11 cellular contexts compared by ENCODE assay signal in the genomic region with DNA sequence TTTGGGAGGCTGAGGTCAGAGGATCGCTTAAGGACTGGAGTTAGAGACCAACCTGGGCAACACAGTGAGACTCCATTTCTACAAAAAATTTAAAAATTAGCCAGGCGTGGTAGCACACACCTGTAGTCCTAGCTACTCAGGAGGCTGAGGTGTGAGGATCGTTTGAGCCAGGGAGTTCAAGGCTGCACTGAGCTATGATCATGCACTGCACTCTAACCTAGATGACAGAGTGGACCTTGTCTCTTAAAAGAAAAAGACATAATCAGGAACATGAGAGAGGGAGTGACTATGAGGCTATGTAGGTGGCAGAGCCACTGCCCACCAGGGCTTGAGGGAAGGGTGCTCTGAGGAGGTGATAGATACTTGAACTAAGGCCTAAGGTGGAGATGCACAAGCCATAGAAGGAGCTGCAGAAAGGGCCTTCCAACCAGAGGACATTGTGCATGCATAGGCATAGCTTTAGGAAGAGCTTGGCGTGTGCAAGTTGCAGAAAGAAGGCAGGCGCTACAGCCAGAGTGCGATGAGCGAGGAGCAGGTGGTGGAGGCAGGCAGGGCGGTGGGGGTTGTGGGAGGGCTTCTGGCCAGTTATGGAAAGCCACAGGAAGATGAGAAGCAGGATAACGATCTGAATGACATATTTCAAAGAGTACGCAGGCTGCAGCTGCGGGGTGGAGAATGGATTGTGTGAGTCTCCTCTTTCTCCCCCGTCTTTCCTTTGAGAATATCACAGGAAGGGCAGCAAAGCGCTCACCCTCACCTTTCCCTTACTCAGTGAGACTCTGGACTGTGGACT. TPM values are rescaled to one million over a fixed set of nuclear protein-coding genes. Genes with fewer than 3 reads are reported as not detected.
DNase-seq lines count a peak whose midpoint lies in the region; ATAC-seq and TF ChIP-seq lines count a peak whose summit lies in the region.
"Had no signal": no experiment of that assay in that cellular context is flagged by ENCODE, and none has a peak within 500 bp of the region (broad histone marks: within the 10 kb centered on the region; RNA-seq: fewer than 3 reads in every experiment).

No MANE protein-coding gene starts in this region.

- CTCF ChIA-PET in AG04450 (lab: Charles Lee), result interaction anchor here (0.6 to 7.5 kb wide), 12 partner anchors 9 to 596 kb away, joined by 3 to 339 read pairs (median 14); no protein-coding TSS in a partner anchor
- CTCF ChIA-PET in PC-9 (lab: Charles Lee), result interaction anchor here (0.6 to 5.0 kb wide), 5 partner anchors 8 to 595 kb away, joined by 4 to 43 read pairs (median 12); no protein-coding TSS in a partner anchor
- CTCF ChIA-PET in CD8-positive, alpha-beta memory T cell (lab: Charles Lee), result interaction anchor here (1.7 to 6.7 kb wide), 4 partner anchors 332 to 594 kb away, joined by 4 to 254 read pairs (median 22); no protein-coding TSS in a partner anchor

- POLR2A ChIA-PET in AG04450 (lab: Yijun Ruan, JAX) (interaction anchor here (0.8 kb wide), 1 partner anchor 657 kb away, joined by 3 read pairs; the partner anchor contains the start of gene UBE2N), PC-9 (lab: Charles Lee; ENCODE audit: unreplicated experiment) (interaction anchor here (0.5 kb wide), 1 partner anchor 530 kb away, joined by 3 read pairs; no protein-coding TSS in a partner anchor)
- POLR2A ChIA-PET in CD8-positive, alpha-beta memory T cell (lab: Charles Lee), result no interaction called here

- no peak overlapping the region for H3K27ac ChIP-seq in AG04450 (ENCODE audit: low read depth, low read length)
- H3K27ac ChIP-seq in PC-9, result peak overlapping the region; percentile 84
- no peak overlapping the region for H3K27ac ChIP-seq in fibroblast of lung (ENCODE audit: insufficient read depth, low read length)
- no peak overlapping the region for H3K27ac ChIP-seq in CD8-positive, alpha-beta memory T cell (ENCODE audit: low read depth, low read length)
- H3K27ac ChIP-seq: upper lobe of right lung had no signal

- H4K20me1 ChIP-seq in PC-9 (ENCODE audit: insufficient read depth) (no peaks in the 10 kb centered on the region), fibroblast of lung (ENCODE audit: control insufficient read depth, extremely low read depth, insufficient read depth, low read length) (no peaks in the 10 kb centered on the region)

- no peaks in the 10 kb centered on the region; the same call in 1 of the 2 replicates for H3K9me3 ChIP-seq in AG04450 (ENCODE audit: control insufficient read depth, insufficient read depth, low read length)
- H3K9me3 ChIP-seq in PC-9 (ENCODE audit: insufficient read depth, low read depth), result no peaks in the 10 kb centered on the region
- H3K9me3 ChIP-seq in fibroblast of lung (ENCODE audit: control insufficient read depth, insufficient read depth, low read depth, low read length), result no peaks in the 10 kb centered on the region
- no peaks in the 10 kb centered on the region for H3K9me3 ChIP-seq in CD8-positive, alpha-beta memory T cell (ENCODE audit: low read length)
- H3K9me3 ChIP-seq: upper lobe of right lung had no signal

- H3K9me2 ChIP-seq in PC-9 (ENCODE audit: insufficient read depth), result no peaks in the 10 kb centered on the region

- H3K27ac Mint-ChIP-seq in CD8-positive, alpha-beta memory T cell, result peak overlapping the region in 3 of 8 donors; percentile 2 to 61 (median 13)

- no peak overlapping the region for H3K9ac ChIP-seq in fibroblast of lung (ENCODE audit: insufficient read depth, low read length)

- H3K9me3 Mint-ChIP-seq in CD8-positive, alpha-beta memory T cell, result no peaks in the 10 kb centered on the region

- BruUV-seq in PC-9 (replicated peaks; lab: Mats Ljungman, UMichigan), result no TSS peak

- H3K36me3 Mint-ChIP-seq in CD8-positive, alpha-beta memory T cell, result no peaks in the 10 kb centered on the region

- DNase-seq in AG04450 (ENCODE audit: low read depth, low spot score) (peak; percentile 23), GM03348 (ENCODE audit: low spot score) (peak; percentile 13), PC-9 (peak in 1 of 2 experiments; percentile 77), fibroblast of lung (ENCODE audit: low read depth in 2 of 2) (peak; percentile 62 to 94), sciatic nerve (ENCODE audit: low spot score) (no peak)
- DNase-seq in activated effector memory CD4-positive, alpha-beta T cell treated with anti-CD3 and anti-CD28 coated beads, Interleukin-2, amount 50 U/mL, for 16 hours, result no peak
- DNase-seq in CD8-positive, alpha-beta memory T cell, result no peak
- DNase-seq in NK-92 treated with Interleukin-12 subunit alpha and Interleukin-12 subunit beta, amount 100 ng/mL, for 24 hours (lab: John Stamatoyannopoulos, UW), result no peak
- DNase-seq: activated T-cell treated with anti-CD3 and anti-CD28 coated beads, Interleukin-2, amount 50 U/mL, for 1 hour; upper lobe of right lung had no signal

- H3K4me1 ChIP-seq in PC-9 (replicated peaks; ENCODE audit: insufficient read depth) (peaks cover 41% of the 10 kb centered on the region), fibroblast of lung (ENCODE audit: control insufficient read depth, extremely low read depth, insufficient read depth, low read length) (peaks cover 6% of the 10 kb centered on the region)
- H3K4me1 ChIP-seq in CD8-positive, alpha-beta memory T cell (ENCODE audit: insufficient read depth, low read length), result peaks cover 9% of the 10 kb centered on the region

- H3K36me3 ChIP-seq in PC-9 (ENCODE audit: low read depth), result no peaks in the 10 kb centered on the region
- H3K36me3 ChIP-seq in fibroblast of lung (ENCODE audit: control insufficient read depth, insufficient read depth, low read length), result no peaks in the 10 kb centered on the region
- no peaks in the 10 kb centered on the region for H3K36me3 ChIP-seq in CD8-positive, alpha-beta memory T cell (ENCODE audit: insufficient read depth, low read length)
- H3K36me3 ChIP-seq: upper lobe of right lung had no signal

- H3K27me3 ChIP-seq in AG04450 (ENCODE audit: control insufficient read depth, insufficient read depth, low read length) (no peaks in the 10 kb centered on the region), PC-9 (ENCODE audit: insufficient read depth, low read depth) (no peaks in the 10 kb centered on the region), fibroblast of lung (ENCODE audit: control insufficient read depth, insufficient read depth, low read length) (no peaks in the 10 kb centered on the region)
- H3K27me3 ChIP-seq in CD8-positive, alpha-beta memory T cell (ENCODE audit: insufficient read depth, low read length, poor library complexity, severe bottlenecking), result no peaks in the 10 kb centered on the region
- H3K27me3 ChIP-seq: upper lobe of right lung had no signal

- intact Hi-C loops in PC-9 (cut with micrococcal nuclease; ENCODE audit: unreplicated experiment) (loop anchor here (1.0 to 2.0 kb wide), 2 partner anchors 219 to 314 kb away; no protein-coding TSS in a partner anchor), sciatic nerve (cut with DNase I) (loop anchor here (10.0 kb wide), 1 partner anchor 335 kb away; no protein-coding TSS in a partner anchor)

- peaks cover 5 to 12% (median 10%) of the 10 kb centered on the region in 3 donors for H3K4me1 Mint-ChIP-seq in CD8-positive, alpha-beta memory T cell

- H2AFZ ChIP-seq in PC-9 (peak overlapping the region; percentile 66; the same call in 1 of the 2 replicates), fibroblast of lung (ENCODE audit: low read length) (no peak overlapping the region)

- H3K79me2 ChIP-seq in PC-9 (ENCODE audit: low read depth) (no peaks in the 10 kb centered on the region), fibroblast of lung (ENCODE audit: control insufficient read depth, insufficient read depth, low read length) (no peaks in the 10 kb centered on the region)

- TF ChIP-seq CTCF in AG04450 (IDR thresholded peaks at IDR 0.05; ENCODE audit: low read depth, low read length), result no peak
- TF ChIP-seq CTCF in PC-9 (conservative IDR thresholded peaks at IDR 0.05), result no peak
- no peak for TF ChIP-seq CTCF in fibroblast of lung (conservative IDR thresholded peaks at IDR 0.05 in 1 of 2, IDR thresholded peaks at IDR 0.05 in 1 of 2; ENCODE audit: low read depth in 1 of 2, low read length in 2 of 2)

- H3K27me3 Mint-ChIP-seq in CD8-positive, alpha-beta memory T cell, result peaks cover 23 to 28% of the 10 kb centered on the region in 2 donors

- no peak for ATAC-seq in sciatic nerve
- ATAC-seq: upper lobe of right lung had no signal

- peaks cover 21% of the 10 kb centered on the region; the same call in 1 of the 2 replicates for H3F3A ChIP-seq in PC-9 (ENCODE audit: insufficient read depth, low read depth)

- H3K4me3 ChIP-seq in AG04450 (ENCODE audit: low read depth, low read length), result no peak overlapping the region
- no peak overlapping the region for H3K4me3 ChIP-seq in PC-9
- no peak overlapping the region for H3K4me3 ChIP-seq in fibroblast of lung (replicated peaks in 1 of 4; ENCODE audit: control extremely low read depth in 1 of 4, insufficient read depth in 1 of 4, low read depth in 3 of 4, low read length in 4 of 4)
- H3K4me3 ChIP-seq in CD8-positive, alpha-beta memory T cell (ENCODE audit: low read length), result no peak overlapping the region
- H3K4me3 ChIP-seq: upper lobe of right lung had no signal

- H3K4me3 Mint-ChIP-seq in CD8-positive, alpha-beta memory T cell, result peak overlapping the region in 2 of 7 donors; percentile 48 to 65

- H3K4me2 ChIP-seq in PC-9, result peak overlapping the region; percentile 80
- H3K4me2 ChIP-seq in fibroblast of lung (ENCODE audit: extremely low read depth, insufficient read depth, low read length), result no peak overlapping the region

RNA-seq across cellular contexts. Expression of gene PLXNC1, which starts 49.0 kb away (rescaled TPM):
- polyA plus RNA-seq in AG04450 (2011; rRNA removed) (3.8 and 4.8 TPM in 2 replicates), fibroblast of lung (3.8 and 15.1 TPM in 2 replicates)
- polyA minus RNA-seq in AG04450 (2011; rRNA and poly(A)+ RNA removed), result 4.0 and 5.8 TPM in 2 replicates
- total RNA-seq in PC-9 (2021) (1.4 and 2.3 TPM in 2 replicates), fibroblast of lung (49.6 and 86.9 TPM in 2 replicates), sciatic nerve (22.8 TPM)
- polyA plus RNA-seq in fibroblast of lung (2012), result 2.3 and 10.4 TPM in 2 replicates
- 1.5 and 29.2 TPM in 2 replicates for polyA minus RNA-seq in fibroblast of lung (ENCODE audit: low replicate concordance)
- total RNA-seq in CD8-positive, alpha-beta memory T cell, result 1 to 10 TPM; 5.0 to 5.6 TPM
- polyA plus RNA-seq in CD8-positive, alpha-beta memory T cell, result 8.1 TPM
- total RNA-seq: G401 had no signal

Comparison
In these comparisons a context has a peak if more than half of its experiments do, and no peak if none do; other contexts are left out.
1. DNase-seq: peak in AG04450 (single experiment), GM03348 (single experiment) and fibroblast of lung (2 of 2); none in activated effector memory CD4-positive, alpha-beta T cell treated with anti-CD3 and anti-CD28 coated beads, Interleukin-2, amount 50 U/mL, for 16 hours (single experiment), CD8-positive, alpha-beta memory T cell (0 of 5), sciatic nerve (single experiment) and NK-92 treated with Interleukin-12 subunit alpha and Interleukin-12 subunit beta, amount 100 ng/mL, for 24 hours (single experiment).